Comparison of ENCODE assay signal across 18 cellular contexts in genomic region chr10:43067391-43068135, GRCh38. TPM values are rescaled to one million over a fixed set of nuclear protein-coding genes. Genes with fewer than 3 reads are reported as not detected.
DNase-seq lines count a peak whose midpoint lies in the region; ATAC-seq and TF ChIP-seq lines count a peak whose summit lies in the region.
"Had no signal": no experiment of that assay in that cellular context is flagged by ENCODE, and none has a peak within 500 bp of the region (broad histone marks: within the 10 kb centered on the region; RNA-seq: fewer than 3 reads in every experiment).

No MANE protein-coding gene starts in this region.

- H3K4me1 ChIP-seq in heart right ventricle: peaks cover 0 to 4% (median 0%) of the 10 kb centered on the region in 9 donors
- H3K4me1 ChIP-seq in osteoblast (ENCODE audit: insufficient read depth, low read length): no peaks in the 10 kb centered on the region
- H3K4me1 ChIP-seq in aorta (ENCODE audit: control insufficient read depth in 1 of 2, insufficient read depth in 2 of 2, low read length in 2 of 2): no peaks in the 10 kb centered on the region
- H3K4me1 ChIP-seq in gastrocnemius medialis: no peaks in the 10 kb centered on the region
- H3K4me1 ChIP-seq: A549, BLaER1 had no signal

- H3K4me1 Mint-ChIP-seq in stimulated activated naive CD8-positive, alpha-beta T cell treated with anti-CD3 and anti-CD28 coated beads, Interleukin-15, amount 100 ng/mL, for 72 hours: no peaks in the 10 kb centered on the region
- H3K4me1 Mint-ChIP-seq: CD14-positive monocyte; CD4-positive, alpha-beta memory T cell had no signal

- no peak overlapping the region for H3K27ac Mint-ChIP-seq in stimulated activated naive CD8-positive, alpha-beta T cell treated with anti-CD3 and anti-CD28 coated beads, Interleukin-15, amount 100 ng/mL, for 72 hours
- H3K27ac Mint-ChIP-seq: CD4-positive, alpha-beta memory T cell had no signal

- intact Hi-C loops in Right ventricle myocardium inferior (cut with DNase I): no loop called here
- intact Hi-C loops in heart right ventricle (cut with DNase I): no loop called here
- intact Hi-C loops in aorta (cut with DNase I): no loop called here
- intact Hi-C loops in gastrocnemius medialis (cut with DNase I; ENCODE audit: low total_unique reads): no loop called here

- ATAC-seq in Right ventricle myocardium inferior (no peak), heart right ventricle (no peak), aorta (ENCODE audit: low FRiP score) (no peak), gastrocnemius medialis (no peak)
- ATAC-seq in stimulated activated naive CD8-positive, alpha-beta T cell treated with anti-CD3 and anti-CD28 coated beads, Interleukin-15, amount 100 ng/mL, for 72 hours: peak; percentile 34
- no peak for ATAC-seq in stimulated activated naive CD8-positive, alpha-beta T cell treated with anti-CD3 and anti-CD28 coated beads, Interleukin-15, Interleukin-2, amounts not matched to agents 100 U/mL and 50 U/mL, for 24 hours
- ATAC-seq: A549, GM12878 had no signal

- in situ Hi-C loops in gastrocnemius medialis (cut with MboI; ENCODE audit: low sequenced_read_pairs in 4 of 4): no loop called here

- no peaks in the 10 kb centered on the region for H3K9me3 Mint-ChIP-seq in stimulated activated naive CD8-positive, alpha-beta T cell treated with anti-CD3 and anti-CD28 coated beads, Interleukin-15, amount 100 ng/mL, for 72 hours
- H3K9me3 Mint-ChIP-seq: CD14-positive monocyte; CD4-positive, alpha-beta memory T cell had no signal

- H2AFZ ChIP-seq in osteoblast (ENCODE audit: low read length): no peak overlapping the region

- no peaks in the 10 kb centered on the region for H3K36me3 ChIP-seq in heart right ventricle
- no peaks in the 10 kb centered on the region for H3K36me3 ChIP-seq in osteoblast (ENCODE audit: insufficient read depth, low read length)
- H3K36me3 ChIP-seq in aorta (ENCODE audit: control insufficient read depth in 1 of 2, insufficient read depth in 2 of 2, low read length in 1 of 2): no peaks in the 10 kb centered on the region
- H3K36me3 ChIP-seq in gastrocnemius medialis: no peaks in the 10 kb centered on the region
- no peaks in the 10 kb centered on the region for H3K36me3 ChIP-seq in MG63
- H3K36me3 ChIP-seq: BLaER1, HAP-1 had no signal

- H3K4me3 Mint-ChIP-seq in stimulated activated naive CD8-positive, alpha-beta T cell treated with anti-CD3 and anti-CD28 coated beads, Interleukin-15, amount 100 ng/mL, for 72 hours: no peak overlapping the region
- H3K4me3 Mint-ChIP-seq: CD14-positive monocyte; CD4-positive, alpha-beta memory T cell had no signal

- H3K9me3 ChIP-seq in heart right ventricle: no peaks in the 10 kb centered on the region
- H3K9me3 ChIP-seq in osteoblast (ENCODE audit: low read depth, low read length): no peaks in the 10 kb centered on the region
- H3K9me3 ChIP-seq in aorta (ENCODE audit: control insufficient read depth, low read length): no peaks in the 10 kb centered on the region
- no peaks in the 10 kb centered on the region for H3K9me3 ChIP-seq in gastrocnemius medialis
- H3K9me3 ChIP-seq in MG63: no peaks in the 10 kb centered on the region
- H3K9me3 ChIP-seq: A549, BLaER1, HAP-1 had no signal

- H3K27me3 Mint-ChIP-seq in stimulated activated naive CD8-positive, alpha-beta T cell treated with anti-CD3 and anti-CD28 coated beads, Interleukin-15, amount 100 ng/mL, for 72 hours: peaks cover 2% of the 10 kb centered on the region
- H3K27me3 Mint-ChIP-seq: CD4-positive, alpha-beta memory T cell had no signal

- no peaks in the 10 kb centered on the region for H3K79me2 ChIP-seq in osteoblast (ENCODE audit: insufficient read depth, low read length)

- H4K20me1 ChIP-seq in osteoblast (ENCODE audit: insufficient read depth, low read length): no peaks in the 10 kb centered on the region
- H4K20me1 ChIP-seq: BLaER1 had no signal

- H3K4me3 ChIP-seq in heart right ventricle (no peak overlapping the region), osteoblast (ENCODE audit: insufficient read depth, low read length) (no peak overlapping the region), aorta (ENCODE audit: low read length in 2 of 2) (no peak overlapping the region), gastrocnemius medialis (no peak overlapping the region), MG63 (no peak overlapping the region)
- H3K4me3 ChIP-seq: A549, BLaER1, GM12878, HAP-1 had no signal

- TF ChIP-seq CTCF in heart right ventricle (IDR thresholded peaks at IDR 0.05): no peak
- no peak for TF ChIP-seq CTCF in osteoblast (IDR thresholded peaks at IDR 0.05; ENCODE audit: extremely low read depth, low read depth, low read length)
- TF ChIP-seq CTCF in gastrocnemius medialis (IDR thresholded peaks at IDR 0.05 in 4 of 5, conservative IDR thresholded peaks at IDR 0.05 in 1 of 5): no peak

- H3K27ac ChIP-seq in heart right ventricle: no peak overlapping the region
- no peak overlapping the region for H3K27ac ChIP-seq in osteoblast (ENCODE audit: low read depth, low read length)
- H3K27ac ChIP-seq in aorta (ENCODE audit: low read depth in 1 of 2, low read length in 2 of 2): no peak overlapping the region
- H3K27ac ChIP-seq in gastrocnemius medialis: no peak overlapping the region
- H3K27ac ChIP-seq: 22Rv1, A549, BLaER1 had no signal

- H3K4me2 ChIP-seq in osteoblast (ENCODE audit: insufficient read depth, low read length): no peak overlapping the region
- H3K4me2 ChIP-seq: A549, BLaER1 had no signal

- TF ChIP-seq POLR2A in gastrocnemius medialis (IDR thresholded peaks at IDR 0.05): no peak

- DNase-seq in Right ventricle myocardium inferior (ENCODE audit: missing footprints) (peak; percentile 57), heart right ventricle (no peak), osteoblast (ENCODE audit: insufficient read length, low spot score, missing footprints) (peak; percentile 58), aorta (peak; percentile 43 to 59), gastrocnemius medialis (no peak), MG63 (no peak)
- no peak for DNase-seq in stimulated activated naive CD8-positive, alpha-beta T cell treated with anti-CD3 and anti-CD28 coated beads, Interleukin-15, amount 100 ng/mL, for 72 hours
- DNase-seq in stimulated activated naive CD8-positive, alpha-beta T cell treated with anti-CD3 and anti-CD28 coated beads, Interleukin-15, Interleukin-2, amounts not matched to agents 100 U/mL and 50 U/mL, for 24 hours: no peak
- DNase-seq: AML-193; CD4-positive, alpha-beta memory T cell; DMS79 treated with DMSO at 0.1 percent for 48 hours had no signal

- H3K27me3 ChIP-seq in heart right ventricle (peaks cover 0 to 18% (median 4%) of the 10 kb centered on the region in 7 donors), osteoblast (ENCODE audit: insufficient read depth, low read length) (peaks cover 2% of the 10 kb centered on the region), aorta (ENCODE audit: control insufficient read depth in 1 of 2, insufficient read depth in 2 of 2, low read length in 1 of 2) (no peaks in the 10 kb centered on the region), gastrocnemius medialis (no peaks in the 10 kb centered on the region), MG63 (no peaks in the 10 kb centered on the region)
- H3K27me3 ChIP-seq: BLaER1 had no signal

- WGBS in heart right ventricle, 2 donors: 83 to 88% methylated on average over 14 of the region's 14 CpGs
- WGBS in aorta, 2 donors: 83 to 88% methylated on average over 14 of the region's 14 CpGs

RNA-seq across cellular contexts. Expression of gene RET, which starts 9.3 kb away (rescaled TPM):
- total RNA-seq in Right ventricle myocardium inferior (7.7 TPM), heart right ventricle (1 to 10 TPM in 8 of 10 donors, under 1 TPM in 2; 0.67 to 2.6 (median 1.2) TPM), osteoblast (under 0.01 TPM in 2 replicates), aorta (1 to 10 TPM in 1 of 2 donors, under 1 TPM in 1; 0.29 to 2.5 TPM), gastrocnemius medialis (1 to 10 TPM in 1 of 4 donors, under 1 TPM in 3; 0.51 to 1.2 (median 0.62) TPM)
- polyA plus RNA-seq in heart right ventricle (1 to 10 TPM in 1 of 2 donors, under 1 TPM in 1; 0.38 to 2.3 TPM), aorta (under 1 TPM in 1 of 2 donors, not detected in 1; 0.25 TPM)
- total RNA-seq in MG63 (2014; rRNA removed; shearing (Covaris generic); ENCODE audit: low replicate concordance): not detected in 2 replicates
- total RNA-seq: CD4-positive, alpha-beta memory T cell; GM12878; HT-29 had no signal
- polyA plus RNA-seq: CD4-positive, alpha-beta memory T cell; GM12878 had no signal

Comparison
In these comparisons a context has a peak if more than half of its experiments do, and no peak if none do; other contexts are left out.
1. DNase-seq: peak in Right ventricle myocardium inferior (single experiment), osteoblast (single experiment) and aorta (2 of 2); none in heart right ventricle (0 of 2), stimulated activated naive CD8-positive, alpha-beta T cell treated with anti-CD3 and anti-CD28 coated beads, Interleukin-15, amount 100 ng/mL, for 72 hours (0 of 2), stimulated activated naive CD8-positive, alpha-beta T cell treated with anti-CD3 and anti-CD28 coated beads, Interleukin-15, Interleukin-2, amounts not matched to agents 100 U/mL and 50 U/mL, for 24 hours (single experiment), gastrocnemius medialis (0 of 2) and MG63 (single experiment).